In genomic region chr1:67609572-67609939, GRCh38 we compare ENCODE assay signal across 25 cellular contexts.
DNase-seq lines count a peak whose midpoint lies in the region; ATAC-seq and TF ChIP-seq lines count a peak whose summit lies in the region.
"Had no signal": no experiment of that assay in that cellular context is flagged by ENCODE, and none has a peak within 500 bp of the region (broad histone marks: within the 10 kb centered on the region; RNA-seq: fewer than 3 reads in every experiment).

No MANE protein-coding gene starts in this region.

- CTCF ChIA-PET in Panc1 (lab: Charles Lee), result no interaction called here
- CTCF ChIA-PET in HEK293T (lab: Yijun Ruan, JAX), result no interaction called here

- no peaks in the 10 kb centered on the region for H3K36me3 ChIP-seq in Panc1 (ENCODE audit: control insufficient read depth, insufficient read depth, low read length)
- H3K36me3 ChIP-seq: lower lobe of right lung had no signal

- no peak overlapping the region for H3K27ac Mint-ChIP-seq in CD14-positive monocyte

- H3K4me1 ChIP-seq in Panc1 (ENCODE audit: control insufficient read depth, insufficient read depth, low read length), result peaks cover 12% of the 10 kb centered on the region

- no TSS peak for BruUV-seq in Panc1 (replicated peaks; lab: Mats Ljungman, UMichigan)

- in situ Hi-C loops in Panc1 (cut with HindIII; ENCODE audit: low pct_unique_long_range_greater_than_20kb, low sequenced_read_pairs), result no loop called here

- no peak overlapping the region for H3K4me3 ChIP-seq in Panc1 (ENCODE audit: low read depth in 2 of 2, low read length in 2 of 2)
- H3K4me3 ChIP-seq: lower lobe of right lung had no signal

- TF ChIP-seq CTCF in Panc1 (IDR thresholded peaks at IDR 0.05) (no peak), CD14-positive monocyte (IDR thresholded peaks at IDR 0.05) (no peak)

- POLR2A ChIA-PET in Panc1 (lab: Charles Lee) (no interaction called here), HEK293T (lab: Yijun Ruan, JAX) (no interaction called here)

- H3K27ac ChIP-seq in Panc1 (ENCODE audit: low read length), result peak overlapping the region; percentile 25; the same call in 1 of the 2 replicates
- H3K27ac ChIP-seq: HL-60, lower lobe of right lung had no signal

- no peaks in the 10 kb centered on the region for H3K36me3 Mint-ChIP-seq in CD14-positive monocyte

- peak; percentile 49 for ATAC-seq in GM18867 (IDR thresholded peaks at IDR 0.05; ENCODE audit: unreplicated experiment)
- peak; percentile 25 for ATAC-seq in GM21515 (IDR thresholded peaks at IDR 0.05; ENCODE audit: unreplicated experiment)
- ATAC-seq in HG02852 (IDR thresholded peaks at IDR 0.05; ENCODE audit: unreplicated experiment), result peak; percentile 10
- no peak for ATAC-seq in Panc1
- no peak for ATAC-seq in HG03521 (IDR thresholded peaks at IDR 0.05; ENCODE audit: unreplicated experiment)
- ATAC-seq: HepG2, lower lobe of right lung had no signal

- H3K9me3 Mint-ChIP-seq in CD14-positive monocyte, result no peaks in the 10 kb centered on the region
- H3K9me3 Mint-ChIP-seq: neural crest cell had no signal

- intact Hi-C loops in Panc1 (cut with micrococcal nuclease; ENCODE audit: unreplicated experiment) (no loop called here), CD14-positive monocyte (cut with micrococcal nuclease) (no loop called here)

- H3K4me1 Mint-ChIP-seq in CD14-positive monocyte, result no peaks in the 10 kb centered on the region

- DNase-seq in Panc1 (ENCODE audit: low read depth, low spot score), result no peak
- no peak for DNase-seq in AG08396 (ENCODE audit: low spot score)
- no peak for DNase-seq in HEK293T (ENCODE audit: extremely low spot score)
- no peak for DNase-seq in CD14-positive monocyte (ENCODE audit: low spot score)
- DNase-seq: activated CD4-positive, alpha-beta T cell treated with anti-CD3 and anti-CD28 coated beads, Interleukin-2, amount 50 U/mL, for 4 hours; activated effector memory CD4-positive, alpha-beta T cell treated with anti-CD3 and anti-CD28 coated beads, Interleukin-2, amount 50 U/mL, for 16 hours; C1 segment of cervical spinal cord; effector CD4-positive, alpha-beta T cell; erythroblast; foreskin fibroblast; lower lobe of right lung; NCI-H1092; NCI-H1930; NCI-H2227 treated with DMSO at 0.1 percent for 48 hours; NCI-H82; posterior cingulate gyrus; Right ventricle myocardium superior; T-helper 9 cell had no signal

- no peaks in the 10 kb centered on the region for H3K27me3 ChIP-seq in Panc1 (ENCODE audit: control insufficient read depth, insufficient read depth, low read length)

- H3K4me3 Mint-ChIP-seq in CD14-positive monocyte, result no peak overlapping the region
- H3K4me3 Mint-ChIP-seq: neural crest cell had no signal

- peaks cover 0 to 3% (median 0%) of the 10 kb centered on the region in 3 donors for H3K27me3 Mint-ChIP-seq in CD14-positive monocyte (ENCODE audit: low read depth in 3 of 3)

- no peaks in the 10 kb centered on the region for H3K9me3 ChIP-seq in Panc1 (ENCODE audit: control insufficient read depth, insufficient read depth, low read depth, low read length)
- H3K9me3 ChIP-seq: lower lobe of right lung had no signal

TF ChIP-seq in HEK293T, 16 proteins besides CTCF, POLR2A, EP300 and RAD21:
- TF ChIP-seq BHLHE40 (IDR thresholded peaks at IDR 0.05; ENCODE audit: borderline replicate concordance) (no peak), ZNF384 (IDR thresholded peaks at IDR 0.05) (no peak), FOXA1 (IDR thresholded peaks at IDR 0.05) (no peak), FOXM1 (IDR thresholded peaks at IDR 0.05; ENCODE audit: borderline replicate concordance) (no peak), SP1 (IDR thresholded peaks at IDR 0.05) (no peak)

Comparison
In these comparisons a context has a peak if more than half of its experiments do, and no peak if none do; other contexts are left out.
1. ATAC-seq: peak in GM18867 (single experiment), GM21515 (single experiment) and HG02852 (single experiment); none in Panc1 (single experiment) and HG03521 (single experiment).